Comparison of ENCODE assay signal across 12 cellular contexts in the genomic region with DNA sequence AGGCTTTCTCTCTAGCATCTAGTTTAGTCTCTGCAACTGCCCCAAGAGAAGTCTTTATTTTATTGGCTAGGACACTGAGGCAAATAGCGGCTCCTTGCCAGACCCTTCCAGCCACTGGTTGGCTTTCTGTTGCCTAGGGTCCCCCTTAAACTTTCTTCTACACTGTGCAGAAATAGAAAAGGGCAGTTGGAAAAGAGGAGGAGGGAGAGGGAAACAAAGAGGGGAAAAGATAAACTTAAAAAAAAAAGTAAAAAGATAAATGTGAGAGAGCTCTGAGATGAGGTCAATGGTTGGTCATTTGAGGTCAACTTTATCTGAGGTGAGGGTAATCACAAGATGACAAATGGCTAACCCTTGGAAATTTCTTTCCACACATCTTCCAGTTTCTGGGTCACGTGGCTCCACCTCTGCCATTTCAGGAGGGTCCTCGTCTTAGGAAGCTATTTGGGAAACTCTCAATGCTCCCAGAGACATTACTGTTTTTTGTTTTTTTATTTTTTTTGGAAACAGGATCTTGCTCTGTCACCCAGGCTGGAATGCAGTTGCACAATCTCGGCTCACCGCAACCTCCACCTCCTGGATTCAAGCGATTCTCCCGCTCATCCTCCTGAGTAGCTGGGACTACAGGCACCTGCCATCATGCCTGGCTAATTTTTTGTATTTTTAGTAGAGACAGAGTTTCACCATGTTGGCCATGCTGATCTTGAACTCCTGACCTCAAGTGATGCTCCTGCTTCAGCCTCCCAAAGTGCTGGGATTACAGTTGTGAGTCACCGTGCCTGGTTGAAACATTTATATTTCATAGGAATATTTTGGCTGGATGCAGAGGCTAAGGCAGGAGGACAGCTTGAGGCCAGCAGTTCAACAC.
DNase-seq lines count a peak whose midpoint lies in the region; ATAC-seq, FAIRE-seq and TF ChIP-seq lines count a peak whose summit lies in the region.
"Had no signal": no experiment of that assay in that cellular context is flagged by ENCODE, and none has a peak within 500 bp of the region (broad histone marks: within the 10 kb centered on the region; RNA-seq: fewer than 3 reads in every experiment).

No MANE protein-coding gene starts in this region.

- peaks cover 39% of the 10 kb centered on the region for H3K4me1 Mint-ChIP-seq in stimulated activated naive CD8-positive, alpha-beta T cell treated with anti-CD3 and anti-CD28 coated beads, Interleukin-15, amount 100 ng/mL, for 72 hours

- H3K79me2 ChIP-seq in HCT116 (ENCODE audit: insufficient read depth, low read length), result peaks cover 9% of the 10 kb centered on the region

- no peaks in the 10 kb centered on the region for H3K9me3 Mint-ChIP-seq in stimulated activated naive CD8-positive, alpha-beta T cell treated with anti-CD3 and anti-CD28 coated beads, Interleukin-15, amount 100 ng/mL, for 72 hours

- H3K4me2 ChIP-seq in HCT116 (ENCODE audit: low read length), result peak overlapping the region; percentile 56

- FAIRE-seq in TTC549 (lab: Jason Lieb, UNC), result peak; percentile 74
- FAIRE-seq: pancreas had no signal

- no TSS peak for BruUV-seq in HCT116 (replicated peaks; lab: Mats Ljungman, UMichigan)

- no peaks in the 10 kb centered on the region for H3K36me3 ChIP-seq in HCT116 (ENCODE audit: control insufficient read depth in 1 of 2, insufficient read depth in 2 of 2, low read length in 2 of 2)
- H3K36me3 ChIP-seq: heart right ventricle, pancreas had no signal

- TF ChIP-seq RAD21 in HCT116 (IDR thresholded peaks at IDR 0.05; ENCODE audit: low read depth), result no peak

- TF ChIP-seq POLR2A in HCT116 (IDR thresholded peaks at IDR 0.05; ENCODE audit: borderline replicate concordance, extremely low read depth, insufficient read depth, insufficient read length), result no peak

- intact Hi-C loops in HCT116 (cut with micrococcal nuclease) (loop anchor here (5.0 kb wide), 1 partner anchor 202 kb away; no protein-coding TSS in a partner anchor), sciatic nerve (cut with DNase I) (no loop called here)

- CTCF ChIA-PET in HCT116 (lab: Charles Lee), result interaction anchor here (1.3 kb wide), 1 partner anchor 15 kb away, joined by 3 read pairs; no protein-coding TSS in a partner anchor
- CTCF ChIA-PET in GM10248 (lab: Yijun Ruan, JAX), result interaction anchor here (3.0 kb wide), 1 partner anchor 16 kb away, joined by 14 read pairs; no protein-coding TSS in a partner anchor

- H3K9me2 ChIP-seq in HCT116 (ENCODE audit: insufficient read depth), result no peaks in the 10 kb centered on the region

- H3K27ac ChIP-seq in HCT116 (ENCODE audit: low read depth, low read length), result peak overlapping the region; percentile 96
- H3K27ac ChIP-seq: pancreas had no signal

- no peak overlapping the region for H3K4me3 Mint-ChIP-seq in stimulated activated naive CD8-positive, alpha-beta T cell treated with anti-CD3 and anti-CD28 coated beads, Interleukin-15, amount 100 ng/mL, for 72 hours
- H3K4me3 Mint-ChIP-seq: activated naive CD8-positive, alpha-beta T cell treated with anti-CD3 and anti-CD28 coated beads for 36 hours had no signal

- DNase-seq in HCT116 (ENCODE audit: low read depth, low spot score) (no peak), foreskin fibroblast (peak; percentile 49 to 68), sciatic nerve (ENCODE audit: low spot score) (no peak), GM10248 (ENCODE audit: extremely low spot score) (no peak)
- DNase-seq in stimulated activated naive CD8-positive, alpha-beta T cell treated with anti-CD3 and anti-CD28 coated beads, Interleukin-15, amount 100 ng/mL, for 72 hours, result no peak
- DNase-seq: activated CD4-positive, CD25-positive, alpha-beta regulatory T cell; activated naive CD8-positive, alpha-beta T cell treated with anti-CD3 and anti-CD28 coated beads for 36 hours; heart right ventricle; pancreas had no signal

- TF ChIP-seq CTCF in HCT116 (IDR thresholded peaks at IDR 0.05 in 2 of 3, conservative IDR thresholded peaks at IDR 0.05 in 1 of 3; ENCODE audit: borderline replicate concordance in 1 of 3, insufficient read depth in 1 of 3, low read depth in 2 of 3, low read length in 2 of 3), result no peak
- no peak for TF ChIP-seq CTCF in foreskin fibroblast (IDR thresholded peaks at IDR 0.05; ENCODE audit: low read depth, low read length)
- no peak for TF ChIP-seq CTCF in GM10248 (IDR thresholded peaks at IDR 0.05; ENCODE audit: control extremely low read depth, extremely low read depth, low read depth, missing control alignments)

- H2AFZ ChIP-seq in HCT116 (ENCODE audit: low read depth, low read length, poor library complexity, severe bottlenecking), result no peak overlapping the region

- H3K9ac ChIP-seq in HCT116 (ENCODE audit: low read length), result peak overlapping the region; percentile 88

- RAD21 ChIA-PET in HCT116 (lab: Charles Lee; ENCODE audit: low non-redundant PET in 1 of 2, low total read pairs in 2 of 2, uncharacterized antibody in 2 of 2, unreplicated experiment in 2 of 2), result interaction anchor here in 1 of 2 experiments (1.0 to 1.6 kb wide), 2 partner anchors 32 to 47 kb away, joined by 3 to 6 read pairs; no protein-coding TSS in a partner anchor

- peak overlapping the region in 1 of 2 experiments; percentile 19; a peak in 2 of 4 replicates for H3K4me3 ChIP-seq in HCT116 (replicated peaks in 1 of 2; ENCODE audit: low read depth in 1 of 2, low read length in 2 of 2)
- H3K4me3 ChIP-seq in foreskin fibroblast (ENCODE audit: low read depth in 1 of 2, low read length in 2 of 2), result no peak overlapping the region
- H3K4me3 ChIP-seq: heart right ventricle, pancreas had no signal

- peaks cover 82 to 84% of the 10 kb centered on the region in 2 experiments for H3K4me1 ChIP-seq in HCT116 (ENCODE audit: control insufficient read depth in 1 of 2, insufficient read depth in 2 of 2, low read length in 2 of 2)
- H3K4me1 ChIP-seq: pancreas had no signal

- H3K27me3 Mint-ChIP-seq in stimulated activated naive CD8-positive, alpha-beta T cell treated with anti-CD3 and anti-CD28 coated beads, Interleukin-15, amount 100 ng/mL, for 72 hours, result no peaks in the 10 kb centered on the region
- H3K27me3 Mint-ChIP-seq: activated naive CD8-positive, alpha-beta T cell treated with anti-CD3 and anti-CD28 coated beads for 36 hours had no signal

- POLR2A ChIA-PET in HCT116 (lab: Charles Lee), result interaction anchor here (1.4 to 10.6 kb wide), 8 partner anchors 9 to 55 kb away, joined by 5 to 266 read pairs (median 29); no protein-coding TSS in a partner anchor
- POLR2A ChIA-PET in GM10248 (lab: Yijun Ruan, JAX), result interaction anchor here (0.6 kb wide), 1 partner anchor 132 kb away, joined by 5 read pairs; no protein-coding TSS in a partner anchor

- H3K27ac Mint-ChIP-seq in stimulated activated naive CD8-positive, alpha-beta T cell treated with anti-CD3 and anti-CD28 coated beads, Interleukin-15, amount 100 ng/mL, for 72 hours, result peak overlapping the region in 1 of 2 donors; percentile 54
- H3K27ac Mint-ChIP-seq: activated naive CD8-positive, alpha-beta T cell treated with anti-CD3 and anti-CD28 coated beads for 36 hours had no signal

- no peaks in the 10 kb centered on the region for H4K20me1 ChIP-seq in HCT116 (ENCODE audit: insufficient read depth)

- H3K9me3 ChIP-seq in HCT116 (ENCODE audit: control insufficient read depth in 1 of 2, insufficient read depth in 1 of 2, low read depth in 1 of 2, low read length in 2 of 2), result no peaks in the 10 kb centered on the region
- H3K9me3 ChIP-seq: heart right ventricle, pancreas had no signal

- no peaks in the 10 kb centered on the region for H3K27me3 ChIP-seq in HCT116 (ENCODE audit: insufficient read depth, low read length)
- H3K27me3 ChIP-seq: heart right ventricle, pancreas had no signal

- ATAC-seq in HCT116, result peak; percentile 28
- ATAC-seq in sciatic nerve, result peak; percentile 83
- ATAC-seq in GM21381 (IDR thresholded peaks at IDR 0.05; ENCODE audit: unreplicated experiment), result no peak
- no peak for ATAC-seq in stimulated activated naive CD8-positive, alpha-beta T cell treated with anti-CD3 and anti-CD28 coated beads, Interleukin-15, amount 100 ng/mL, for 72 hours
- ATAC-seq in GM21786 (IDR thresholded peaks at IDR 0.05; ENCODE audit: unreplicated experiment), result no peak

TF ChIP-seq in HCT116, 20 proteins besides CTCF, POLR2A, EP300 and RAD21:
- TF ChIP-seq, protein P1, sequence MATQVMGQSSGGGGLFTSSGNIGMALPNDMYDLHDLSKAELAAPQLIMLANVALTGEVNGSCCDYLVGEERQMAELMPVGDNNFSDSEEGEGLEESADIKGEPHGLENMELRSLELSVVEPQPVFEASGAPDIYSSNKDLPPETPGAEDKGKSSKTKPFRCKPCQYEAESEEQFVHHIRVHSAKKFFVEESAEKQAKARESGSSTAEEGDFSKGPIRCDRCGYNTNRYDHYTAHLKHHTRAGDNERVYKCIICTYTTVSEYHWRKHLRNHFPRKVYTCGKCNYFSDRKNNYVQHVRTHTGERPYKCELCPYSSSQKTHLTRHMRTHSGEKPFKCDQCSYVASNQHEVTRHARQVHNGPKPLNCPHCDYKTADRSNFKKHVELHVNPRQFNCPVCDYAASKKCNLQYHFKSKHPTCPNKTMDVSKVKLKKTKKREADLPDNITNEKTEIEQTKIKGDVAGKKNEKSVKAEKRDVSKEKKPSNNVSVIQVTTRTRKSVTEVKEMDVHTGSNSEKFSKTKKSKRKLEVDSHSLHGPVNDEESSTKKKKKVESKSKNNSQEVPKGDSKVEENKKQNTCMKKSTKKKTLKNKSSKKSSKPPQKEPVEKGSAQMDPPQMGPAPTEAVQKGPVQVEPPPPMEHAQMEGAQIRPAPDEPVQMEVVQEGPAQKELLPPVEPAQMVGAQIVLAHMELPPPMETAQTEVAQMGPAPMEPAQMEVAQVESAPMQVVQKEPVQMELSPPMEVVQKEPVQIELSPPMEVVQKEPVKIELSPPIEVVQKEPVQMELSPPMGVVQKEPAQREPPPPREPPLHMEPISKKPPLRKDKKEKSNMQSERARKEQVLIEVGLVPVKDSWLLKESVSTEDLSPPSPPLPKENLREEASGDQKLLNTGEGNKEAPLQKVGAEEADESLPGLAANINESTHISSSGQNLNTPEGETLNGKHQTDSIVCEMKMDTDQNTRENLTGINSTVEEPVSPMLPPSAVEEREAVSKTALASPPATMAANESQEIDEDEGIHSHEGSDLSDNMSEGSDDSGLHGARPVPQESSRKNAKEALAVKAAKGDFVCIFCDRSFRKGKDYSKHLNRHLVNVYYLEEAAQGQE (IDR thresholded peaks at IDR 0.05; ENCODE audit: low read depth), result no peak
- TF ChIP-seq ZFX (IDR thresholded peaks at IDR 0.05) (no peak), YY1 (IDR thresholded peaks at IDR 0.05; ENCODE audit: extremely low read depth, insufficient replicate concordance, low read depth, low read length) (no peak)
- TF ChIP-seq, protein P2, sequence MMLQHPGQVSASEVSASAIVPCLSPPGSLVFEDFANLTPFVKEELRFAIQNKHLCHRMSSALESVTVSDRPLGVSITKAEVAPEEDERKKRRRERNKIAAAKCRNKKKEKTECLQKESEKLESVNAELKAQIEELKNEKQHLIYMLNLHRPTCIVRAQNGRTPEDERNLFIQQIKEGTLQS (IDR thresholded peaks at IDR 0.05), result no peak
TF ChIP-seq in HCT116: peak in this region for 0.

Comparison
In these comparisons a context has a peak if more than half of its experiments do, and no peak if none do; other contexts are left out.
1. ATAC-seq: peak in HCT116 (single experiment) and sciatic nerve (single experiment); none in GM21381 (single experiment), stimulated activated naive CD8-positive, alpha-beta T cell treated with anti-CD3 and anti-CD28 coated beads, Interleukin-15, amount 100 ng/mL, for 72 hours (single experiment) and GM21786 (single experiment).
2. DNase-seq: peak in foreskin fibroblast (2 of 2); none in HCT116 (single experiment), sciatic nerve (single experiment), GM10248 (single experiment) and stimulated activated naive CD8-positive, alpha-beta T cell treated with anti-CD3 and anti-CD28 coated beads, Interleukin-15, amount 100 ng/mL, for 72 hours (0 of 2).